ENCODE assay signal across 20 cellular contexts in genomic region chr7:28709756-28710155, GRCh38.
DNase-seq lines count a peak whose midpoint lies in the region; ATAC-seq and TF ChIP-seq lines count a peak whose summit lies in the region.
"Had no signal": no experiment of that assay in that cellular context is flagged by ENCODE, and none has a peak within 500 bp of the region (broad histone marks: within the 10 kb centered on the region; RNA-seq: fewer than 3 reads in every experiment).

No MANE protein-coding gene starts in this region.

- WGBS in GM23248 (ENCODE audit: low coverage in 1 of 2, low lambda C conversion rate in 2 of 2, missing lambda C conversion rate in 2 of 2), 2 experiments = 23 to 26% methylated on average over 6 of the region's 6 CpGs

- peak overlapping the region; percentile 83 for H3K4me2 ChIP-seq in GM23248 (ENCODE audit: unreplicated experiment)
- H3K4me2 ChIP-seq: BLaER1 had no signal

- H3K4me1 Mint-ChIP-seq in brain (peaks cover 86% of the 10 kb centered on the region), glutamatergic neuron (ENCODE audit: low read depth, unreplicated experiment) (peaks cover 63% of the 10 kb centered on the region), nephron (peaks cover 38% of the 10 kb centered on the region)
- H3K4me1 Mint-ChIP-seq in activated CD4-positive, alpha-beta memory T cell treated with anti-CD3 and anti-CD28 coated beads for 36 hours (ENCODE audit: low read depth) = no peaks in the 10 kb centered on the region
- H3K4me1 Mint-ChIP-seq in activated T-helper 1 cell treated with anti-CD3 and anti-CD28 coated beads, Interleukin-12 subunit alpha, Interleukin-12 subunit beta, Interleukin-2, Interleukin-4 antibody, amounts not matched to agents 30 ng/mL and 10 ng/mL and 1 ng/mL, durations not matched to agents 14 hours and 24 hours and 36 hours (ENCODE audit: low read depth) = no peaks in the 10 kb centered on the region
- H3K4me1 Mint-ChIP-seq: CD4-positive, CD25-positive, alpha-beta regulatory T cell had no signal

- DNase-seq in GM23248 = peak; percentile 63
- no peak for DNase-seq in glutamatergic neuron
- DNase-seq in activated CD4-positive, CD25-positive, alpha-beta regulatory T cell treated with anti-CD3 and anti-CD28 coated beads, Interleukin-2, amount 50 U/mL, for 72 hours = no peak
- DNase-seq in activated CD4-positive, alpha-beta memory T cell treated with anti-CD3 and anti-CD28 coated beads for 36 hours = no peak
- no peak for DNase-seq in activated T-helper 1 cell treated with anti-CD3 and anti-CD28 coated beads, Interleukin-12 subunit alpha, Interleukin-12 subunit beta, Interleukin-2, Interleukin-4 antibody, amounts not matched to agents 30 ng/mL and 10 ng/mL and 1 ng/mL, durations not matched to agents 14 hours and 24 hours and 36 hours (ENCODE audit: low spot score)
- DNase-seq: Caco-2; CD4-positive, CD25-positive, alpha-beta regulatory T cell; CD8-positive, alpha-beta T cell; DMS 273 treated with DMSO at 0.1 percent for 48 hours; DMS53; DND-41; H7; HCEC 1CT had no signal

- H3K4me3 Mint-ChIP-seq in brain = peak overlapping the region in 2 of 5 experiments; percentile 4 to 88
- peak overlapping the region; percentile 42 for H3K4me3 Mint-ChIP-seq in glutamatergic neuron (ENCODE audit: unreplicated experiment)
- H3K4me3 Mint-ChIP-seq in nephron = no peak overlapping the region
- H3K4me3 Mint-ChIP-seq in activated CD4-positive, alpha-beta memory T cell treated with anti-CD3 and anti-CD28 coated beads for 36 hours = no peak overlapping the region
- no peak overlapping the region for H3K4me3 Mint-ChIP-seq in activated T-helper 1 cell treated with anti-CD3 and anti-CD28 coated beads, Interleukin-12 subunit alpha, Interleukin-12 subunit beta, Interleukin-2, Interleukin-4 antibody, amounts not matched to agents 30 ng/mL and 10 ng/mL and 1 ng/mL, durations not matched to agents 14 hours and 24 hours and 36 hours
- H3K4me3 Mint-ChIP-seq: B cell; CD4-positive, CD25-positive, alpha-beta regulatory T cell; CD8-positive, alpha-beta T cell had no signal

- CTCF ChIA-PET in activated CD4-positive, alpha-beta memory T cell treated with anti-CD3 and anti-CD28 coated beads for 36 hours (lab: Charles Lee) = interaction anchor here (0.6 kb wide), 1 partner anchor 9 kb away, joined by 3 read pairs; no protein-coding TSS in a partner anchor

- H3K27ac Mint-ChIP-seq in brain = peak overlapping the region; percentile 15 to 98 (median 94)
- H3K27ac Mint-ChIP-seq in glutamatergic neuron (ENCODE audit: unreplicated experiment) = peak overlapping the region; percentile 98
- H3K27ac Mint-ChIP-seq in nephron = peak overlapping the region; percentile 36 to 81 (median 42)
- H3K27ac Mint-ChIP-seq in activated CD4-positive, alpha-beta memory T cell treated with anti-CD3 and anti-CD28 coated beads for 36 hours = no peak overlapping the region
- no peak overlapping the region for H3K27ac Mint-ChIP-seq in activated T-helper 1 cell treated with anti-CD3 and anti-CD28 coated beads, Interleukin-12 subunit alpha, Interleukin-12 subunit beta, Interleukin-2, Interleukin-4 antibody, amounts not matched to agents 30 ng/mL and 10 ng/mL and 1 ng/mL, durations not matched to agents 14 hours and 24 hours and 36 hours
- H3K27ac Mint-ChIP-seq: B cell; CD4-positive, CD25-positive, alpha-beta regulatory T cell; CD8-positive, alpha-beta T cell had no signal

- H3K27ac ChIP-seq in GM23248 = peak overlapping the region; percentile 83
- H3K27ac ChIP-seq: 22Rv1, BLaER1, C4-2B had no signal

- in situ Hi-C loops in GM23248 (cut with MboI) = no loop called here

- H3K27me3 Mint-ChIP-seq in brain = no peaks in the 10 kb centered on the region
- H3K27me3 Mint-ChIP-seq in glutamatergic neuron (ENCODE audit: unreplicated experiment) = peaks cover 12% of the 10 kb centered on the region
- peaks cover 6% of the 10 kb centered on the region for H3K27me3 Mint-ChIP-seq in nephron (ENCODE audit: low read depth)
- peaks cover 2% of the 10 kb centered on the region for H3K27me3 Mint-ChIP-seq in activated CD4-positive, alpha-beta memory T cell treated with anti-CD3 and anti-CD28 coated beads for 36 hours
- H3K27me3 Mint-ChIP-seq in activated T-helper 1 cell treated with anti-CD3 and anti-CD28 coated beads, Interleukin-12 subunit alpha, Interleukin-12 subunit beta, Interleukin-2, Interleukin-4 antibody, amounts not matched to agents 30 ng/mL and 10 ng/mL and 1 ng/mL, durations not matched to agents 14 hours and 24 hours and 36 hours (ENCODE audit: insufficient read depth) = no peaks in the 10 kb centered on the region

- H3K4me1 ChIP-seq in GM23248 (ENCODE audit: insufficient read depth) = peaks cover 33% of the 10 kb centered on the region
- H3K4me1 ChIP-seq: Caco-2 had no signal

- TF ChIP-seq CTCF in brain (conservative IDR thresholded peaks at IDR 0.05) = no peak
- no peak for TF ChIP-seq CTCF in glutamatergic neuron (IDR thresholded peaks at IDR 0.05; ENCODE audit: partially characterized antibody, unreplicated experiment)
- TF ChIP-seq CTCF in nephron (IDR thresholded peaks at IDR 0.05; ENCODE audit: unreplicated experiment in 3 of 3) = no peak

- H3K4me3 ChIP-seq in GM23248 = peak overlapping the region; percentile 72
- H3K4me3 ChIP-seq: BLaER1 had no signal

- H3K9ac ChIP-seq in GM23248 = peak overlapping the region; percentile 71; the same call in 1 of the 2 replicates
- H3K9ac ChIP-seq: BLaER1 had no signal

- peaks cover under 1% of the 10 kb centered on the region for H3K36me3 Mint-ChIP-seq in brain
- no peaks in the 10 kb centered on the region for H3K36me3 Mint-ChIP-seq in glutamatergic neuron (ENCODE audit: unreplicated experiment)
- no peaks in the 10 kb centered on the region for H3K36me3 Mint-ChIP-seq in nephron (ENCODE audit: low read depth)
- no peaks in the 10 kb centered on the region for H3K36me3 Mint-ChIP-seq in activated CD4-positive, alpha-beta memory T cell treated with anti-CD3 and anti-CD28 coated beads for 36 hours
- H3K36me3 Mint-ChIP-seq in activated T-helper 1 cell treated with anti-CD3 and anti-CD28 coated beads, Interleukin-12 subunit alpha, Interleukin-12 subunit beta, Interleukin-2, Interleukin-4 antibody, amounts not matched to agents 30 ng/mL and 10 ng/mL and 1 ng/mL, durations not matched to agents 14 hours and 24 hours and 36 hours (ENCODE audit: low read depth) = no peaks in the 10 kb centered on the region
- H3K36me3 Mint-ChIP-seq: CD4-positive, CD25-positive, alpha-beta regulatory T cell; CD8-positive, alpha-beta T cell had no signal

- H3K9me2 ChIP-seq in GM23248 (ENCODE audit: insufficient read depth) = no peaks in the 10 kb centered on the region

- H3K36me3 ChIP-seq in GM23248 (ENCODE audit: low read depth) = no peaks in the 10 kb centered on the region
- H3K36me3 ChIP-seq: BLaER1 had no signal

- POLR2A ChIA-PET in activated CD4-positive, alpha-beta memory T cell treated with anti-CD3 and anti-CD28 coated beads for 36 hours (lab: Charles Lee) = no interaction called here

- peaks cover 34% of the 10 kb centered on the region for H3F3A ChIP-seq in GM23248 (ENCODE audit: insufficient read depth)

- peak overlapping the region; percentile 3; the same call in 1 of the 2 replicates for H2AFZ ChIP-seq in GM23248

- no peaks in the 10 kb centered on the region for H3K27me3 ChIP-seq in GM23248 (replicated peaks; ENCODE audit: insufficient read depth)
- H3K27me3 ChIP-seq: BLaER1 had no signal

- H4K20me1 ChIP-seq in GM23248 (ENCODE audit: insufficient read depth) = no peaks in the 10 kb centered on the region
- H4K20me1 ChIP-seq: BLaER1 had no signal

- H3K9me3 Mint-ChIP-seq in brain (no peaks in the 10 kb centered on the region), glutamatergic neuron (ENCODE audit: unreplicated experiment) (peaks cover 8% of the 10 kb centered on the region), nephron (no peaks in the 10 kb centered on the region)
- no peaks in the 10 kb centered on the region for H3K9me3 Mint-ChIP-seq in activated CD4-positive, alpha-beta memory T cell treated with anti-CD3 and anti-CD28 coated beads for 36 hours
- no peaks in the 10 kb centered on the region for H3K9me3 Mint-ChIP-seq in activated T-helper 1 cell treated with anti-CD3 and anti-CD28 coated beads, Interleukin-12 subunit alpha, Interleukin-12 subunit beta, Interleukin-2, Interleukin-4 antibody, amounts not matched to agents 30 ng/mL and 10 ng/mL and 1 ng/mL, durations not matched to agents 14 hours and 24 hours and 36 hours
- H3K9me3 Mint-ChIP-seq: CD8-positive, alpha-beta T cell had no signal

- no peak for ATAC-seq in HG03571 (IDR thresholded peaks at IDR 0.05; ENCODE audit: unreplicated experiment)
- ATAC-seq: CD8-positive, alpha-beta T cell had no signal

- no peaks in the 10 kb centered on the region for H3K9me3 ChIP-seq in GM23248 (ENCODE audit: low read depth)
- H3K9me3 ChIP-seq: BLaER1, Caco-2 had no signal

- intact Hi-C loops in activated CD4-positive, alpha-beta memory T cell treated with anti-CD3 and anti-CD28 coated beads for 36 hours (cut with micrococcal nuclease) = no loop called here
- intact Hi-C loops in activated T-helper 1 cell treated with anti-CD3 and anti-CD28 coated beads, Interleukin-12 subunit alpha, Interleukin-12 subunit beta, Interleukin-2, Interleukin-4 antibody, amounts not matched to agents 30 ng/mL and 10 ng/mL and 1 ng/mL, durations not matched to agents 14 hours and 24 hours and 36 hours (cut with micrococcal nuclease) = no loop called here

- H3K79me2 ChIP-seq in GM23248 (ENCODE audit: insufficient read depth) = peaks cover 15% of the 10 kb centered on the region; the same call in 1 of the 2 replicates

Comparison
In these comparisons a context has a peak if more than half of its experiments do, and no peak if none do; other contexts are left out.
1. H3K27ac Mint-ChIP-seq: peak in brain (5 of 5), glutamatergic neuron (single experiment) and nephron (3 of 3); none in activated CD4-positive, alpha-beta memory T cell treated with anti-CD3 and anti-CD28 coated beads for 36 hours (single experiment) and activated T-helper 1 cell treated with anti-CD3 and anti-CD28 coated beads, Interleukin-12 subunit alpha, Interleukin-12 subunit beta, Interleukin-2, Interleukin-4 antibody, amounts not matched to agents 30 ng/mL and 10 ng/mL and 1 ng/mL, durations not matched to agents 14 hours and 24 hours and 36 hours (single experiment).